ENCODE assay signal across 31 cellular contexts in genomic region chr16:1445518-1446197, GRCh38. TPM values are rescaled to one million over a fixed set of nuclear protein-coding genes. Genes with fewer than 3 reads are reported as not detected.
"Had no signal": no experiment of that assay in that cellular context is flagged by ENCODE, and none has a peak within 500 bp of the region (broad histone marks: within the 10 kb centered on the region; RNA-seq: fewer than 3 reads in every experiment).

No MANE protein-coding gene starts in this region.

- H3K4me1 Mint-ChIP-seq: central memory CD8-positive, alpha-beta T cell; mesothelial cell of epicardium; naive B cell; nephron progenitor cell had no signal

- H3K27me3 ChIP-seq: esophagus squamous epithelium, pancreas, suprapubic skin, tibial artery had no signal

- ATAC-seq: activated naive CD4-positive, alpha-beta T cell treated with anti-CD3 and anti-CD28 coated beads, Interleukin-2, amount 50 U/mL, for 72 hours; activated T-cell treated with anti-CD3 and anti-CD28 coated beads, Interleukin-2, amount 50 U/mL, for 72 hours; left ventricle myocardium superior; pancreas had no signal

- H3K27ac ChIP-seq: epithelial cell of prostate, esophagus squamous epithelium, pancreas, prostate gland, suprapubic skin, tibial artery had no signal

- H3K36me3 Mint-ChIP-seq: activated naive CD4-positive, alpha-beta T cell treated with anti-CD3 and anti-CD28 coated beads, Interleukin-2, amount 50 U/mL, for 72 hours; naive B cell had no signal

- DNase-seq: activated CD4-positive, alpha-beta T cell treated with anti-CD3 and anti-CD28 coated beads for 4 hours; activated CD4-positive, alpha-beta T cell treated with anti-CD3 and anti-CD28 coated beads, Interleukin-2, amount 50 U/mL, for 4 hours; activated naive CD4-positive, alpha-beta T cell; activated T-cell treated with anti-CD3 and anti-CD28 coated beads for 4 hours; activated T-cell treated with anti-CD3 and anti-CD28 coated beads, Interleukin-2, amount 50 U/mL, for 72 hours; dermis blood vessel endothelial cell; effector CD4-positive, alpha-beta T cell; esophagus squamous epithelium; foreskin melanocyte; islet precursor cell; left ventricle myocardium superior; naive B cell; nephron progenitor cell; pancreas; stimulated activated CD4-positive, alpha-beta T cell treated with anti-CD3 and anti-CD28 coated beads, Interleukin-1b, Interleukin-23, amount 100 ng/mL, for 48 hours; stimulated activated CD4-positive, alpha-beta T cell treated with anti-CD3 and anti-CD28 coated beads, Interleukin-4, amount 100 ng/mL, for 4 hours; stimulated activated CD8-positive, alpha-beta memory T cell treated with anti-CD3 and anti-CD28 coated beads, Interleukin-4, amount 100 ng/mL, for 48 hours; stimulated activated naive CD4-positive, alpha-beta T cell; tibial artery had no signal

- H3K4me2 ChIP-seq: smooth muscle cell had no signal

- H3K36me3 ChIP-seq: pancreas, prostate gland had no signal

- H3K4me3 Mint-ChIP-seq: activated T-cell treated with anti-CD3 and anti-CD28 coated beads, Interleukin-2, amount 50 U/mL, for 72 hours; central memory CD8-positive, alpha-beta T cell; mesothelial cell of epicardium; nephron progenitor cell; T-helper 2 cell treated with Interferon-gamma antibody and Interleukin-4, amounts not matched to agents 5 μg/mL and 100 μg/mL, for 36 hours had no signal

- H3K27me3 Mint-ChIP-seq: central memory CD8-positive, alpha-beta T cell; naive B cell had no signal

- H3K27ac Mint-ChIP-seq: activated naive CD4-positive, alpha-beta T cell treated with anti-CD3 and anti-CD28 coated beads, Interleukin-2, amount 50 U/mL, for 72 hours; activated T-cell treated with anti-CD3 and anti-CD28 coated beads, Interleukin-2, amount 50 U/mL, for 72 hours; mesothelial cell of epicardium; nephron progenitor cell; T-helper 2 cell treated with Interferon-gamma antibody and Interleukin-4, amounts not matched to agents 5 μg/mL and 100 μg/mL, for 36 hours had no signal

- FAIRE-seq: bronchial epithelial cell, colon, pancreas had no signal

- H3K9me3 ChIP-seq: esophagus squamous epithelium, pancreas, prostate gland, suprapubic skin, tibial artery had no signal

- H3K4me3 ChIP-seq: esophagus squamous epithelium, pancreas, prostate gland, smooth muscle cell, suprapubic skin, tibial artery had no signal

- H3K4me1 ChIP-seq: esophagus squamous epithelium, pancreas, prostate gland, suprapubic skin, tibial artery had no signal

- H3K9me3 Mint-ChIP-seq: activated naive CD4-positive, alpha-beta T cell treated with anti-CD3 and anti-CD28 coated beads, Interleukin-2, amount 50 U/mL, for 72 hours; activated T-cell treated with anti-CD3 and anti-CD28 coated beads, Interleukin-2, amount 50 U/mL, for 72 hours; central memory CD8-positive, alpha-beta T cell; mesothelial cell of epicardium; naive B cell; nephron progenitor cell; T-helper 2 cell treated with Interferon-gamma antibody and Interleukin-4, amounts not matched to agents 5 μg/mL and 100 μg/mL, for 36 hours had no signal

RNA-seq across cellular contexts. Expression of gene CCDC154, which starts 1.3 kb away (rescaled TPM):
- total RNA-seq: smooth muscle cell had no signal

RNA-seq across cellular contexts. Expression of gene PERCC1, which starts 14.8 kb away (rescaled TPM):
- total RNA-seq: bronchial epithelial cell, dermis blood vessel endothelial cell, esophagus squamous epithelium, lung microvascular endothelial cell, mesothelial cell of epicardium, smooth muscle cell, ureter had no signal
- polyA plus RNA-seq: pancreas, smooth muscle cell had no signal
